In the genomic region with DNA sequence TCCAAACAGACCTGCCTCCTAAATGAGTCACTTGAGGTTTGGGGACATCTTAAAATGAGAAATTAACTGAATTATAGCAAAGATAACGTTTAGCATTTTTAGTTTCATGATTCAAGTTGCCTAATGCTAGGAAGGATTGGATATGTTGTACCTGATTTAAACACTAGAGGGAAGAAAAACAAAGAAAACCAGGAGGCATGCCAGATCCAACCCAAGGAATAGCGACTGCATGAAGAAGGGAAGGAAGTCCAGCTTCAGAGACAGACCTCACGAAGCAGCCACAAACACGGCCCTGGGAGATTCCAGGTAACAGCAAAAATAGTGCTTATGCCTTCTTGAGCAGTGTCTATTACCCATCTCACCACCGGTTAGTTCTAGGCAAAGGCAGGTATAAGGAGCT, we compare ENCODE assay signal across 10 cellular contexts.
A peak's percentile ranks its signal among the peaks of the same experiment; 100 is the strongest.
DNase-seq lines count a peak whose midpoint lies in the region; ATAC-seq and TF ChIP-seq lines count a peak whose summit lies in the region.
"Had no signal": no experiment of that assay in that cellular context is flagged by ENCODE, and none has a peak within 500 bp of the region (broad histone marks: within the 10 kb centered on the region; RNA-seq: fewer than 3 reads in every experiment).

No MANE protein-coding gene starts in this region.

- TF ChIP-seq CTCF in heart left ventricle (IDR thresholded peaks at IDR 0.05): peak in 11 of 12 donors; percentile 3 to 58 (median 47)

- H3K4me1 ChIP-seq in heart left ventricle: peaks cover 0 to 5% (median 0%) of the 10 kb centered on the region in 12 donors
- H3K4me1 ChIP-seq: BLaER1 had no signal

- ATAC-seq in heart left ventricle (peak in 3 of 4 donors; percentile 15 to 69 (median 44)), GM21529 (IDR thresholded peaks at IDR 0.05; ENCODE audit: unreplicated experiment) (no peak), GM19452 (IDR thresholded peaks at IDR 0.05; ENCODE audit: unreplicated experiment) (no peak)
- ATAC-seq in activated CD4-positive, CD25-positive, alpha-beta regulatory T cell treated with anti-CD3 and anti-CD28 coated beads, Interleukin-2, amount 50 U/mL, for 24 hours: no peak

- no peak overlapping the region for H3K27ac ChIP-seq in heart left ventricle
- H3K27ac ChIP-seq: BLaER1 had no signal

- TF ChIP-seq POLR2A in heart left ventricle (IDR thresholded peaks at IDR 0.05): no peak

- DNase-seq in NCI-H1105 treated with DMSO at 0.1 percent for 48 hours (lab: John Stamatoyannopoulos, UW) (peak; percentile 10), NCI-H1105 (lab: John Stamatoyannopoulos, UW) (no peak), SK-MEL-5 (ENCODE audit: low read depth, low spot score) (peak; percentile 65), heart left ventricle (no peak), superior temporal gyrus (ENCODE audit: extremely low spot score) (peak; percentile 57)
- DNase-seq: activated CD4-positive, alpha-beta T cell treated with anti-CD3 and anti-CD28 coated beads, Interleukin-2, amount 10 ng/mL, durations not matched to agents 24 days and 14 days had no signal

- in situ Hi-C loops in SK-MEL-5 (cut with HindIII; ENCODE audit: low pct_unique_long_range_greater_than_20kb, low sequenced_read_pairs): no loop called here

- H3K4me3 ChIP-seq in heart left ventricle: no peak overlapping the region
- H3K4me3 ChIP-seq: BLaER1 had no signal

- intact Hi-C loops in heart left ventricle (cut with DNase I): loop anchor here in 3 of 10 donors (5.0 to 10.0 kb wide), 4 partner anchors 453 to 906 kb away; partner anchors contain the start of gene PID1 (in 1 of the 3)

- 23 to 32% (median 25%) methylated on average over 5 of the region's 5 CpGs for WGBS in heart left ventricle, 4 donors

- no peaks in the 10 kb centered on the region for H3K9me3 ChIP-seq in heart left ventricle
- H3K9me3 ChIP-seq: BLaER1 had no signal

- H3K36me3 ChIP-seq in heart left ventricle: no peaks in the 10 kb centered on the region
- H3K36me3 ChIP-seq: BLaER1 had no signal

- no peaks in the 10 kb centered on the region for H3K27me3 ChIP-seq in heart left ventricle
- H3K27me3 ChIP-seq: BLaER1 had no signal

Comparison
In these comparisons a context has a peak if more than half of its experiments do, and no peak if none do; other contexts are left out.
1. DNase-seq: peak in NCI-H1105 treated with DMSO at 0.1 percent for 48 hours (single experiment), SK-MEL-5 (single experiment) and superior temporal gyrus (single experiment); none in NCI-H1105 (single experiment) and heart left ventricle (0 of 5).
2. ATAC-seq: peak in heart left ventricle (3 of 4); none in GM21529 (single experiment), GM19452 (single experiment) and activated CD4-positive, CD25-positive, alpha-beta regulatory T cell treated with anti-CD3 and anti-CD28 coated beads, Interleukin-2, amount 50 U/mL, for 24 hours (0 of 2).